In genomic region chr9:129069128-129069824, GRCh38 we compare ENCODE assay signal across 8 cellular contexts. TPM values are rescaled to one million over a fixed set of nuclear protein-coding genes. Genes with fewer than 3 reads are reported as not detected.
DNase-seq lines count a peak whose midpoint lies in the region; ATAC-seq and TF ChIP-seq lines count a peak whose summit lies in the region.

No MANE protein-coding gene starts in this region.

- DNase-seq in NCI-H526 treated with DMSO at 0.1 percent for 48 hours (lab: John Stamatoyannopoulos, UW) (peak; percentile 24), right cardiac atrium (peak; percentile 74 to 91 (median 88)), HEK293T (ENCODE audit: extremely low spot score) (no peak), cerebellar cortex (ENCODE audit: low spot score) (no peak), NCI-H187 treated with DMSO at 0.1 percent for 48 hours (lab: John Stamatoyannopoulos, UW) (no peak)
- peak; percentile 58 to 71 for DNase-seq in activated T-cell treated with anti-CD3 and anti-CD28 coated beads, Interleukin-2, amount 50 U/mL, for 48 hours
- DNase-seq in stimulated activated CD4-positive, alpha-beta T cell treated with anti-CD3 and anti-CD28 coated beads, Interleukin-4, amount 100 ng/mL, for 4 hours: peak; percentile 39 to 46

- intact Hi-C loops in right cardiac atrium (cut with DNase I): no loop called here

- H3K9me3 ChIP-seq in right cardiac atrium (ENCODE audit: control insufficient read depth, low read length): no peaks in the 10 kb centered on the region

- no peaks in the 10 kb centered on the region for H3K27me3 ChIP-seq in right cardiac atrium (ENCODE audit: control insufficient read depth, insufficient read depth)

- POLR2A ChIA-PET in HEK293T (lab: Yijun Ruan, JAX): interaction anchor here (1.4 kb wide), 1 partner anchor 12 kb away, joined by 10 read pairs; the partner anchor contains the start of gene DOLPP1

- CTCF ChIA-PET in HEK293T (lab: Yijun Ruan, JAX): no interaction called here

- ATAC-seq in right cardiac atrium: peak; percentile 87 to 92

- peak overlapping the region; percentile 44 for H3K27ac ChIP-seq in right cardiac atrium (ENCODE audit: low read length)

- no peaks in the 10 kb centered on the region for H3K4me1 ChIP-seq in right cardiac atrium (ENCODE audit: control insufficient read depth, insufficient read depth, low read length)

- H3K4me3 ChIP-seq in right cardiac atrium (ENCODE audit: low read length): no peak overlapping the region

- WGBS in right cardiac atrium: 52% methylated on average over 27 of the region's 27 CpGs

- peak; percentile 42 for TF ChIP-seq POLR2A in GM19099 (IDR thresholded peaks at IDR 0.05; ENCODE audit: extremely low read depth, insufficient read length, low read depth)

TF ChIP-seq in HEK293T, 16 proteins besides CTCF, POLR2A, EP300 and RAD21:
- no peak for TF ChIP-seq ELF4 (IDR thresholded peaks at IDR 0.05)
- no peak for TF ChIP-seq FOXK2 (IDR thresholded peaks at IDR 0.05)
- no peak for TF ChIP-seq L3MBTL2 (conservative IDR thresholded peaks at IDR 0.05)
- TF ChIP-seq NFRKB (IDR thresholded peaks at IDR 0.05): no peak
- TF ChIP-seq CTBP1 (IDR thresholded peaks at IDR 0.05; ENCODE audit: borderline replicate concordance): no peak
- TF ChIP-seq FOXA1 (IDR thresholded peaks at IDR 0.05): no peak
- TF ChIP-seq PKNOX1 (IDR thresholded peaks at IDR 0.05): no peak
- TF ChIP-seq FOXM1 (IDR thresholded peaks at IDR 0.05; ENCODE audit: borderline replicate concordance): no peak
- no peak for TF ChIP-seq LEF1 (IDR thresholded peaks at IDR 0.05; ENCODE audit: borderline replicate concordance)
- TF ChIP-seq TARDBP (IDR thresholded peaks at IDR 0.05): no peak
- no peak for TF ChIP-seq ARNT (IDR thresholded peaks at IDR 0.05)
- TF ChIP-seq SUZ12 (IDR thresholded peaks at IDR 0.05): no peak
- TF ChIP-seq HDGF (IDR thresholded peaks at IDR 0.05; ENCODE audit: borderline replicate concordance): no peak
- TF ChIP-seq SP1 (IDR thresholded peaks at IDR 0.05): no peak
- no peak for TF ChIP-seq ZNF384 (IDR thresholded peaks at IDR 0.05)
- TF ChIP-seq BHLHE40 (IDR thresholded peaks at IDR 0.05; ENCODE audit: borderline replicate concordance): no peak

RNA-seq across cellular contexts. Expression of gene DOLPP1, which starts 11.6 kb away (rescaled TPM):
- 1 to 10 TPM; 6.3 to 7.3 (median 6.8) TPM for total RNA-seq in right cardiac atrium
- 3.3 TPM for polyA plus RNA-seq in right cardiac atrium

RNA-seq across cellular contexts. Expression of gene MIGA2, which starts 32.9 kb away (rescaled TPM):
- 10 to 100 TPM; 30.3 to 40.7 (median 36.2) TPM for total RNA-seq in right cardiac atrium
- polyA plus RNA-seq in right cardiac atrium: 35.8 TPM

RNA-seq across cellular contexts. Expression of gene SH3GLB2, which starts 41.1 kb away (rescaled TPM):
- 10 to 100 TPM; 36.1 to 47.4 (median 40.2) TPM for total RNA-seq in right cardiac atrium
- 45.1 TPM for polyA plus RNA-seq in right cardiac atrium

RNA-seq across cellular contexts. Expression of gene CRAT, which starts 41.3 kb away (rescaled TPM):
- total RNA-seq in right cardiac atrium: 10 to 100 TPM; 47.0 to 69.9 (median 56.8) TPM
- polyA plus RNA-seq in right cardiac atrium: 63.3 TPM

RNA-seq across cellular contexts. Expression of gene PTPA, which starts 41.9 kb away (rescaled TPM):
- 100 to 1,000 TPM; 115 to 170 (median 144) TPM for total RNA-seq in right cardiac atrium
- 147 TPM for polyA plus RNA-seq in right cardiac atrium

Comparison
In these comparisons a context has a peak if more than half of its experiments do, and no peak if none do; other contexts are left out.
1. DNase-seq: peak in NCI-H526 treated with DMSO at 0.1 percent for 48 hours (single experiment), activated T-cell treated with anti-CD3 and anti-CD28 coated beads, Interleukin-2, amount 50 U/mL, for 48 hours (2 of 2), right cardiac atrium (3 of 3) and stimulated activated CD4-positive, alpha-beta T cell treated with anti-CD3 and anti-CD28 coated beads, Interleukin-4, amount 100 ng/mL, for 4 hours (2 of 2); none in HEK293T (single experiment), cerebellar cortex (single experiment) and NCI-H187 treated with DMSO at 0.1 percent for 48 hours (single experiment).